13 cellular contexts compared by ENCODE assay signal in the genomic region with DNA sequence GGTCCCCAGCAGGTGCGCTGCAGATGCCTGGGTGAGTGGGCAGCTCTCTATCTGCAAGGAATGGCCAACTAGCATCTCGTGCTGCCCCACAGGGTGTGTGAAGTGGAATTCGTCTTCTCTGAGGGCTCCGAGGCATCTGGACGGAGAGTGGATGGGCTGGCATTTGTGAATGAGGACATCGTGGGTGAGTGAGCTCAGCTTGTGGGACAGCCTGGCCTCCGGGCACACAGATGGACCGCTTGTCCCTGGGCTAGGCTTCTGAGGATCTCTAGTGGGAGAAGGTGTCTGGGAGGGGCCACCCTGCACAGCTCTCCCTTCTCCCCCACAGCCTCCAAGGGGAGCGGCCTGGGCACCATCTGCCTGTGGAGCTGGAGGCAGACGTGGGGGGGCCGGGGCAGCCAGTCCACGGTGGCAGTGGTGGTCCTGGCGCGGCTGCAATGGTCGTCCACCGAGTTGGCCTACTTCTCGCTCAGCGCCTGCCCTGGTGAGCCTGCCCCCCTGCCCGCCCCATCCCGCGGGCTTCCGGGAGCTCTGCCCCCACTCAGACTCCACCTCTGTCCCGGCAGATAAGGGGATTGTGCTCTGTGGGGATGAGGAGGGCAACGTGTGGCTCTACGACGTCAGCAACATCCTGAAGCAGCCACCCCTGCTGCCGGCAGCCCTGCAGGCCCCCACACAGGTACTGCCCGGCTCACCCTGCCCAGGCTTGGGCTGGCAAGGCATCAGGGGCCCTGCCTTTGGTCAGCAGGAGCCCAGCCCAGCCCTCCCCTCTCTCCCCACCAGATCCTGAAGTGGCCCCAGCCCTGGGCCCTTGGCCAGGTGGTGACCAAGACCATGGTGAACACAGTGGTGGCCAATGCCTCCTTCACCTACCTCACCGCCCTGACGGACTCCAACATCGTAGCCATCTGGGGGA. TPM values are rescaled to one million over a fixed set of nuclear protein-coding genes. Genes with fewer than 3 reads are reported as not detected.
DNase-seq lines count a peak whose midpoint lies in the region; ATAC-seq, FAIRE-seq and TF ChIP-seq lines count a peak whose summit lies in the region.
"Had no signal": no experiment of that assay in that cellular context is flagged by ENCODE, and none has a peak within 500 bp of the region (broad histone marks: within the 10 kb centered on the region; RNA-seq: fewer than 3 reads in every experiment).

No MANE protein-coding gene starts in this region.

- no peaks in the 10 kb centered on the region for H3K4me1 ChIP-seq in endodermal cell (ENCODE audit: control insufficient read depth, insufficient read depth, low read length)
- H3K4me1 ChIP-seq in pancreas: no peaks in the 10 kb centered on the region
- H3K4me1 ChIP-seq: body of pancreas had no signal

- peak overlapping the region; percentile 59 for H3K27ac Mint-ChIP-seq in CD4-positive, alpha-beta T cell
- peak overlapping the region; percentile 52 for H3K27ac Mint-ChIP-seq in endodermal cell

- POLR2A ChIA-PET in CD4-positive, alpha-beta T cell (lab: Charles Lee): interaction anchor here (0.6 kb wide), 1 partner anchor 54 kb away, joined by 3 read pairs; no protein-coding TSS in a partner anchor

- peaks cover under 1% of the 10 kb centered on the region for H3K4me1 Mint-ChIP-seq in CD4-positive, alpha-beta T cell (ENCODE audit: low read depth)
- no peaks in the 10 kb centered on the region for H3K4me1 Mint-ChIP-seq in endodermal cell

- H3K9me3 Mint-ChIP-seq in CD4-positive, alpha-beta T cell: no peaks in the 10 kb centered on the region
- no peaks in the 10 kb centered on the region for H3K9me3 Mint-ChIP-seq in endodermal cell

- H3K27me3 ChIP-seq in CD4-positive, alpha-beta T cell (ENCODE audit: control insufficient read depth, insufficient read depth, low read length): no peaks in the 10 kb centered on the region
- no peaks in the 10 kb centered on the region for H3K27me3 ChIP-seq in endodermal cell (ENCODE audit: control insufficient read depth, insufficient read depth, low read length, poor library complexity, severe bottlenecking)
- no peaks in the 10 kb centered on the region for H3K27me3 ChIP-seq in pancreas
- H3K27me3 ChIP-seq: body of pancreas, hepatocyte had no signal

- peaks cover 19% of the 10 kb centered on the region for H3K36me3 Mint-ChIP-seq in CD4-positive, alpha-beta T cell (ENCODE audit: low read depth)
- peaks cover 10% of the 10 kb centered on the region for H3K36me3 Mint-ChIP-seq in endodermal cell (ENCODE audit: low read depth)

- no peaks in the 10 kb centered on the region for H3K9me3 ChIP-seq in CD4-positive, alpha-beta T cell (ENCODE audit: control insufficient read depth, low read length)
- H3K9me3 ChIP-seq in endodermal cell (ENCODE audit: control insufficient read depth, low read length): no peaks in the 10 kb centered on the region
- no peaks in the 10 kb centered on the region for H3K9me3 ChIP-seq in pancreas
- H3K9me3 ChIP-seq: body of pancreas had no signal

- H3K4me3 Mint-ChIP-seq in CD4-positive, alpha-beta T cell: no peak overlapping the region
- no peak overlapping the region for H3K4me3 Mint-ChIP-seq in endodermal cell

- no peaks in the 10 kb centered on the region for H3K27me3 Mint-ChIP-seq in CD4-positive, alpha-beta T cell
- H3K27me3 Mint-ChIP-seq in endodermal cell (ENCODE audit: insufficient read depth): no peaks in the 10 kb centered on the region

- intact Hi-C loops in CD4-positive, alpha-beta T cell (cut with DNase I, micrococcal nuclease): no loop called here
- intact Hi-C loops in pancreas (cut with DNase I): no loop called here

- no peak for TF ChIP-seq CTCF in CD4-positive, alpha-beta T cell (IDR thresholded peaks at IDR 0.05)
- TF ChIP-seq CTCF in endodermal cell (conservative IDR thresholded peaks at IDR 0.05): no peak
- TF ChIP-seq CTCF in pancreas (IDR thresholded peaks at IDR 0.05): no peak

- DNase-seq in CD4-positive, alpha-beta T cell: peak in 1 of 10 experiments; percentile 30
- DNase-seq in endodermal cell (peak; percentile 42), pancreas (peak in 5 of 6 donors; percentile 2 to 78 (median 37)), NCI-H524 (lab: John Stamatoyannopoulos, UW) (no peak), retina (no peak), NCI-H69 (lab: John Stamatoyannopoulos, UW) (no peak)
- DNase-seq: activated T-cell treated with anti-CD3 and anti-CD28 coated beads for 4 hours, NCI-H1694, SHP77 treated with DMSO at 0.1 percent for 48 hours had no signal

- H3K27ac ChIP-seq in CD4-positive, alpha-beta T cell (ENCODE audit: low read depth, low read length): no peak overlapping the region
- no peak overlapping the region for H3K27ac ChIP-seq in endodermal cell (ENCODE audit: low read depth, low read length)
- H3K27ac ChIP-seq in pancreas: no peak overlapping the region
- H3K27ac ChIP-seq: body of pancreas, epithelial cell of prostate, hepatocyte had no signal

- no peak for ATAC-seq in CD4-positive, alpha-beta T cell (ENCODE audit: poor library complexity)
- no peak for ATAC-seq in GM18505 (IDR thresholded peaks at IDR 0.05; ENCODE audit: unreplicated experiment)
- no peak for ATAC-seq in pancreas
- ATAC-seq: body of pancreas had no signal

- CTCF ChIA-PET in CD4-positive, alpha-beta T cell (lab: Charles Lee): interaction anchor here (1.4 kb wide), 1 partner anchor 60 kb away, joined by 3 read pairs; no protein-coding TSS in a partner anchor

- no peak overlapping the region for H3K9ac ChIP-seq in endodermal cell (ENCODE audit: extremely low read depth, low read length, poor library complexity, severe bottlenecking)

- H3K36me3 ChIP-seq in endodermal cell (ENCODE audit: control insufficient read depth, insufficient read depth, low read length): peaks cover 15% of the 10 kb centered on the region
- no peaks in the 10 kb centered on the region for H3K36me3 ChIP-seq in pancreas

- H3K4me3 ChIP-seq in endodermal cell (ENCODE audit: low read length): no peak overlapping the region
- no peak overlapping the region for H3K4me3 ChIP-seq in pancreas
- H3K4me3 ChIP-seq: body of pancreas, hepatocyte had no signal

- peak; percentile 31 for TF ChIP-seq POLR2A in GM18505 (IDR thresholded peaks at IDR 0.05; ENCODE audit: borderline replicate concordance, extremely low read depth, insufficient read depth, insufficient read length)

- FAIRE-seq in pancreas (lab: Jason Lieb, UNC): no peak

- 83 to 91% methylated on average over 15 to 31 of the region's 31 CpGs for WGBS in endodermal cell (ENCODE audit: insufficient coverage in 1 of 2, insufficient read length in 1 of 2), 2 experiments
- 77 to 78% methylated on average over 30 to 31 of the region's 31 CpGs for WGBS in pancreas, 2 donors

RNA-seq across cellular contexts. Expression of gene POLR2J, which starts 6.3 kb away (rescaled TPM):
- total RNA-seq in CD4-positive, alpha-beta T cell: 10 to 100 TPM; 35.8 to 39.7 TPM
- total RNA-seq in endodermal cell: 10 to 100 TPM; 48.6 to 59.0 TPM
- polyA plus RNA-seq in endodermal cell (2013, experiment 1 of 2): 81.5 TPM
- 71.7 TPM for polyA plus RNA-seq in endodermal cell (2013, experiment 2 of 2)
- 10 to 100 TPM; 16.5 to 20.6 (median 17.7) TPM for total RNA-seq in pancreas
- 10 to 100 TPM; 56.3 to 59.8 TPM for polyA plus RNA-seq in pancreas

RNA-seq across cellular contexts. Expression of gene LRWD1, which starts 7.6 kb away (rescaled TPM):
- total RNA-seq in CD4-positive, alpha-beta T cell: 10 to 100 TPM; 12.9 to 13.9 TPM
- 10 to 100 TPM; 30.9 to 43.5 TPM for total RNA-seq in endodermal cell
- 21.3 TPM for polyA plus RNA-seq in endodermal cell (2013, experiment 1 of 2)
- polyA plus RNA-seq in endodermal cell (2013, experiment 2 of 2): 22.8 TPM
- 1 to 10 TPM; 5.1 to 9.3 (median 7.6) TPM for total RNA-seq in pancreas
- 10 to 100 TPM; 12.3 to 18.4 TPM for polyA plus RNA-seq in pancreas

RNA-seq across cellular contexts. Expression of gene ALKBH4, which starts 7.7 kb away (rescaled TPM):
- 1 to 10 TPM; 2.9 to 3.5 TPM for total RNA-seq in CD4-positive, alpha-beta T cell
- total RNA-seq in endodermal cell: 10 to 100 TPM; 16.2 to 17.2 TPM
- polyA plus RNA-seq in endodermal cell (2013, experiment 1 of 2): 10.3 TPM
- polyA plus RNA-seq in endodermal cell (2013, experiment 2 of 2): 10.9 TPM
- total RNA-seq in pancreas: 1 to 10 TPM; 3.5 to 6.9 (median 5.3) TPM
- polyA plus RNA-seq in pancreas: 1 to 10 TPM; 7.3 to 9.3 TPM

RNA-seq across cellular contexts. Expression of gene ORAI2, which starts 39.0 kb away (rescaled TPM):
- 10 to 100 TPM; 12.3 to 16.5 TPM for total RNA-seq in CD4-positive, alpha-beta T cell
- total RNA-seq in endodermal cell (10 to 100 TPM; 24.3 to 26.1 TPM), pancreas (10 to 100 TPM in 2 of 6 donors, 1 to 10 TPM in 4; 4.8 to 13.5 (median 7.1) TPM)
- 27.6 TPM for polyA plus RNA-seq in endodermal cell (2013, experiment 1 of 2)
- polyA plus RNA-seq in endodermal cell (2013, experiment 2 of 2): 28.1 TPM
- polyA plus RNA-seq in pancreas: 1 to 10 TPM; 4.1 to 8.6 TPM

RNA-seq across cellular contexts. Expression of gene RASA4B, which starts 45.2 kb away (rescaled TPM):
- total RNA-seq in CD4-positive, alpha-beta T cell: 10 to 100 TPM; 31.9 to 40.7 TPM
- 10 to 100 TPM in 1 of 2 donors, 1 to 10 TPM in 1; 3.5 to 11.5 TPM for total RNA-seq in endodermal cell
- 11.8 TPM for polyA plus RNA-seq in endodermal cell (2013, experiment 1 of 2)
- 9.1 TPM for polyA plus RNA-seq in endodermal cell (2013, experiment 2 of 2)
- total RNA-seq in pancreas: 10 to 100 TPM in 2 of 6 donors, 1 to 10 TPM in 4; 7.8 to 12.9 (median 8.4) TPM
- polyA plus RNA-seq in pancreas: 10 to 100 TPM; 39.2 to 93.4 TPM

Comparison
In these comparisons a context has a peak if more than half of its experiments do, and no peak if none do; other contexts are left out.
1. DNase-seq: peak in endodermal cell (single experiment) and pancreas (5 of 6); none in NCI-H524 (0 of 2), retina (single experiment) and NCI-H69 (single experiment).